Comparison of ENCODE assay signal across 1 cellular context in the genomic region with DNA sequence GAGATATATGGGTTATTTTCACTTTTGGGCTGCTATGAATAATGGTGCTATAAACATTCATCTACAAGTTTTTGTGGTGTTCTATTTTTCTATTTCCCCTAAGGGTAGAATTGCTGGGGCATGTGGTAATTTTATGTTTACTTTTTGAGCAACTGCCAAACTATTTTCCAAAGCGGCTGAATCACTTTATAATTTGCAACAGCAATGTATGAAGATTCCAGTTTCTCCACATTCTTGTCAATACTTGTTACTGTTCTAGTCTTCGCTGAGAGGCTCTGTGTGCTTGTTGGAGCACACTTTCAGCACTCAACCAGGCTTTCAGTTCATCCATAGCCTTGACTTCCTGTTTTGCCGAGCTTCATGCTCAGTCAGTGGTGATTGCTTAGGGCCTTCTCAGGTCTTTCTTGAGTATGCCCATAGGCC.
TF ChIP-seq lines count a peak whose summit lies in the region.

No MANE protein-coding gene starts in this region.

TF ChIP-seq in K562, 482 proteins besides CTCF, POLR2A, EP300 and RAD21 (continued from another document):
- TF ChIP-seq ZFPM2 (CRISPR knock-in tag; IDR thresholded peaks at IDR 0.05) (no peak), BCL6 (CRISPR knock-in tag; IDR thresholded peaks at IDR 0.05) (no peak), SMARCE1 (IDR thresholded peaks at IDR 0.05) (0 out of 2 replicates have a peak, but pooled peaks have one; percentile 10), L3MBTL2 (IDR thresholded peaks at IDR 0.05) (peak; percentile 64), SP2 (IDR thresholded peaks at IDR 0.05; ENCODE audit: extremely low read depth, low read depth, low read length, poor library complexity, severe bottlenecking) (no peak), SMAD2 (IDR thresholded peaks at IDR 0.05; ENCODE audit: low read depth, low read length) (no peak), SIRT6 (IDR thresholded peaks at IDR 0.05; ENCODE audit: low read depth, low read length) (no peak), JUND (IDR thresholded peaks at IDR 0.05; ENCODE audit: borderline replicate concordance, low read depth, low read length) (no peak), JUND (tag; IDR thresholded peaks at IDR 0.05; ENCODE audit: borderline replicate concordance, low read depth, low read length) (peak; percentile 35; the same call in 1 of the 3 replicates), NR4A1 (CRISPR knock-in tag; IDR thresholded peaks at IDR 0.05) (no peak), NR4A1 (tag; IDR thresholded peaks at IDR 0.05) (no peak), SMAD1 (IDR thresholded peaks at IDR 0.05; ENCODE audit: low read depth, low read length, partially characterized antibody) (no peak), SRSF9 (IDR thresholded peaks at IDR 0.05; ENCODE audit: borderline replicate concordance, low read depth, low read length) (no peak), FOXK1 (CRISPR knock-in tag; IDR thresholded peaks at IDR 0.05; ENCODE audit: borderline replicate concordance) (no peak), CBX5 (IDR thresholded peaks at IDR 0.05; ENCODE audit: borderline replicate concordance, low read depth) (no peak), ETV6 (IDR thresholded peaks at IDR 0.05; ENCODE audit: borderline replicate concordance in 1 of 2, low read depth in 2 of 2, low read length in 1 of 2) (no peak), ETV6 (CRISPR knock-in tag; IDR thresholded peaks at IDR 0.05; ENCODE audit: borderline replicate concordance) (no peak), NONO (IDR thresholded peaks at IDR 0.05; ENCODE audit: low read depth in 2 of 2, low read length in 1 of 2) (no peak), ZC3H4 (CRISPR knock-in tag; IDR thresholded peaks at IDR 0.05; ENCODE audit: borderline replicate concordance) (no peak), BCOR (IDR thresholded peaks at IDR 0.05) (no peak), MTA3 (IDR thresholded peaks at IDR 0.05; ENCODE audit: borderline replicate concordance) (no peak), CXXC5 (CRISPR knock-in tag; IDR thresholded peaks at IDR 0.05) (0 out of 2 replicates have a peak, but pooled peaks have one; percentile 23), POLR2AphosphoS5 (IDR thresholded peaks at IDR 0.05; ENCODE audit: control insufficient read depth, insufficient read depth, low read depth, low read length) (no peak), JUN (IDR thresholded peaks at IDR 0.05; ENCODE audit: borderline replicate concordance, low read depth, low read length) (no peak), JUN (CRISPR knock-in tag; IDR thresholded peaks at IDR 0.05; ENCODE audit: borderline replicate concordance) (no peak), ETV1 (tag; conservative IDR thresholded peaks at IDR 0.05; ENCODE audit: low read depth) (peak; percentile 43; the same call in 1 of the 2 replicates), NRF1 (conservative IDR thresholded peaks at IDR 0.05 in 1 of 2, IDR thresholded peaks at IDR 0.05 in 1 of 2) (0 out of 4 replicates have a peak, but pooled peaks of 1 of the 2 experiments have one; percentile 21), ZNF134 (CRISPR knock-in tag; conservative IDR thresholded peaks at IDR 0.05) (no peak), MYNN (IDR thresholded peaks at IDR 0.05) (no peak), MYNN (CRISPR knock-in tag; IDR thresholded peaks at IDR 0.05) (no peak), KLF13 (tag; IDR thresholded peaks at IDR 0.05; ENCODE audit: borderline replicate concordance, low read depth) (no peak)
- TF ChIP-seq, protein P1, sequence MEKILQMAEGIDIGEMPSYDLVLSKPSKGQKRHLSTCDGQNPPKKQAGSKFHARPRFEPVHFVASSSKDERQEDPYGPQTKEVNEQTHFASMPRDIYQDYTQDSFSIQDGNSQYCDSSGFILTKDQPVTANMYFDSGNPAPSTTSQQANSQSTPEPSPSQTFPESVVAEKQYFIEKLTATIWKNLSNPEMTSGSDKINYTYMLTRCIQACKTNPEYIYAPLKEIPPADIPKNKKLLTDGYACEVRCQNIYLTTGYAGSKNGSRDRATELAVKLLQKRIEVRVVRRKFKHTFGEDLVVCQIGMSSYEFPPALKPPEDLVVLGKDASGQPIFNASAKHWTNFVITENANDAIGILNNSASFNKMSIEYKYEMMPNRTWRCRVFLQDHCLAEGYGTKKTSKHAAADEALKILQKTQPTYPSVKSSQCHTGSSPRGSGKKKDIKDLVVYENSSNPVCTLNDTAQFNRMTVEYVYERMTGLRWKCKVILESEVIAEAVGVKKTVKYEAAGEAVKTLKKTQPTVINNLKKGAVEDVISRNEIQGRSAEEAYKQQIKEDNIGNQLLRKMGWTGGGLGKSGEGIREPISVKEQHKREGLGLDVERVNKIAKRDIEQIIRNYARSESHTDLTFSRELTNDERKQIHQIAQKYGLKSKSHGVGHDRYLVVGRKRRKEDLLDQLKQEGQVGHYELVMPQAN (IDR thresholded peaks at IDR 0.05; ENCODE audit: borderline replicate concordance), result no peak
- TF ChIP-seq, protein P2, sequence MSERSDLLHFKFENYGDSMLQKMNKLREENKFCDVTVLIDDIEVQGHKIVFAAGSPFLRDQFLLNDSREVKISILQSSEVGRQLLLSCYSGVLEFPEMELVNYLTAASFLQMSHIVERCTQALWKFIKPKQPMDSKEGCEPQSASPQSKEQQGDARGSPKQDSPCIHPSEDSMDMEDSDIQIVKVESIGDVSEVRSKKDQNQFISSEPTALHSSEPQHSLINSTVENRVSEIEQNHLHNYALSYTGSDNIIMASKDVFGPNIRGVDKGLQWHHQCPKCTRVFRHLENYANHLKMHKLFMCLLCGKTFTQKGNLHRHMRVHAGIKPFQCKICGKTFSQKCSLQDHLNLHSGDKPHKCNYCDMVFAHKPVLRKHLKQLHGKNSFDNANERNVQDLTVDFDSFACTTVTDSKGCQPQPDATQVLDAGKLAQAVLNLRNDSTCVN (CRISPR knock-in tag; IDR thresholded peaks at IDR 0.05), result no peak
- TF ChIP-seq, protein P3, sequence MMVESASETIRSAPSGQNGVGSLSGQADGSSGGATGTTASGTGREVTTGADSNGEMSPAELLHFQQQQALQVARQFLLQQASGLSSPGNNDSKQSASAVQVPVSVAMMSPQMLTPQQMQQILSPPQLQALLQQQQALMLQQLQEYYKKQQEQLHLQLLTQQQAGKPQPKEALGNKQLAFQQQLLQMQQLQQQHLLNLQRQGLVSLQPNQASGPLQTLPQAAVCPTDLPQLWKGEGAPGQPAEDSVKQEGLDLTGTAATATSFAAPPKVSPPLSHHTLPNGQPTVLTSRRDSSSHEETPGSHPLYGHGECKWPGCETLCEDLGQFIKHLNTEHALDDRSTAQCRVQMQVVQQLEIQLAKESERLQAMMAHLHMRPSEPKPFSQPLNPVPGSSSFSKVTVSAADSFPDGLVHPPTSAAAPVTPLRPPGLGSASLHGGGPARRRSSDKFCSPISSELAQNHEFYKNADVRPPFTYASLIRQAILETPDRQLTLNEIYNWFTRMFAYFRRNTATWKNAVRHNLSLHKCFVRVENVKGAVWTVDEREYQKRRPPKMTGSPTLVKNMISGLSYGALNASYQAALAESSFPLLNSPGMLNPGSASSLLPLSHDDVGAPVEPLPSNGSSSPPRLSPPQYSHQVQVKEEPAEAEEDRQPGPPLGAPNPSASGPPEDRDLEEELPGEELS (CRISPR knock-in tag; IDR thresholded peaks at IDR 0.05; ENCODE audit: borderline replicate concordance), result no peak
- TF ChIP-seq, protein P4, sequence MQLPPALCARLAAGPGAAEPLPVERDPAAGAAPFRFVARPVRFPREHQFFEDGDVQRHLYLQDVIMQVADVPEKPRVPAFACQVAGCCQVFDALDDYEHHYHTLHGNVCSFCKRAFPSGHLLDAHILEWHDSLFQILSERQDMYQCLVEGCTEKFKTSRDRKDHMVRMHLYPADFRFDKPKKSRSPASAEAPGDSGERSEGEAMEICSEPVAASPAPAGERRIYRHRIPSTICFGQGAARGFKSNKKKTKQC (CRISPR knock-in tag; IDR thresholded peaks at IDR 0.05), result no peak
- TF ChIP-seq, protein P5, sequence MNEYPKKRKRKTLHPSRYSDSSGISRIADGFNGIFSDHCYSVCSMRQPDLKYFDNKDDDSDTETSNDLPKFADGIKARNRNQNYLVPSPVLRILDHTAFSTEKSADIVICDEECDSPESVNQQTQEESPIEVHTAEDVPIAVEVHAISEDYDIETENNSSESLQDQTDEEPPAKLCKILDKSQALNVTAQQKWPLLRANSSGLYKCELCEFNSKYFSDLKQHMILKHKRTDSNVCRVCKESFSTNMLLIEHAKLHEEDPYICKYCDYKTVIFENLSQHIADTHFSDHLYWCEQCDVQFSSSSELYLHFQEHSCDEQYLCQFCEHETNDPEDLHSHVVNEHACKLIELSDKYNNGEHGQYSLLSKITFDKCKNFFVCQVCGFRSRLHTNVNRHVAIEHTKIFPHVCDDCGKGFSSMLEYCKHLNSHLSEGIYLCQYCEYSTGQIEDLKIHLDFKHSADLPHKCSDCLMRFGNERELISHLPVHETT (CRISPR knock-in tag; conservative IDR thresholded peaks at IDR 0.05 in 1 of 2, IDR thresholded peaks at IDR 0.05 in 1 of 2), result peak in 1 of 2 experiments; percentile 70; a peak in 1 of 4 replicates
TF ChIP-seq in K562: peak in this region for 21.
